37 cellular contexts compared by ENCODE assay signal in genomic region chr16:88631920-88632586, GRCh38. TPM values are rescaled to one million over a fixed set of nuclear protein-coding genes. Genes with fewer than 3 reads are reported as not detected.
DNase-seq lines count a peak whose midpoint lies in the region; ATAC-seq, FAIRE-seq and TF ChIP-seq lines count a peak whose summit lies in the region.
"Had no signal": no experiment of that assay in that cellular context is flagged by ENCODE, and none has a peak within 500 bp of the region (broad histone marks: within the 10 kb centered on the region; RNA-seq: fewer than 3 reads in every experiment).

No MANE protein-coding gene starts in this region.

- H3K27me3 Mint-ChIP-seq in CD4-positive, CD25-positive, alpha-beta regulatory T cell: peaks cover 8% of the 10 kb centered on the region
- H3K27me3 Mint-ChIP-seq: stimulated activated memory B cell treated with anti-CD40 and anti-IgM and Interleukin-4, amounts not matched to agents 10 μg/mL and 1 μg/mL and 100 μg/mL, for 72 hours had no signal

- no peak overlapping the region for H3K27ac Mint-ChIP-seq in CD4-positive, CD25-positive, alpha-beta regulatory T cell
- H3K27ac Mint-ChIP-seq: nephron had no signal

- H3K4me3 Mint-ChIP-seq in CD4-positive, CD25-positive, alpha-beta regulatory T cell: peak overlapping the region in 3 of 4 donors; percentile 15 to 68 (median 16)
- H3K4me3 Mint-ChIP-seq: activated CD8-positive, alpha-beta T cell treated with anti-CD3 and anti-CD28 coated beads, Interleukin-2, amount 10 ng/mL, durations not matched to agents 7 days and 5 days; nephron; stimulated activated memory B cell treated with anti-CD40 and anti-IgM and Interleukin-4, amounts not matched to agents 10 μg/mL and 1 μg/mL and 100 μg/mL, for 72 hours had no signal

- peaks cover 0 to 20% (median 6%) of the 10 kb centered on the region in 4 donors for H3K4me1 Mint-ChIP-seq in CD4-positive, CD25-positive, alpha-beta regulatory T cell
- H3K4me1 Mint-ChIP-seq: nephron had no signal

- H3K36me3 ChIP-seq in CD4-positive, CD25-positive, alpha-beta regulatory T cell (ENCODE audit: control insufficient read depth, insufficient read depth, low read length): peaks cover 36% of the 10 kb centered on the region
- H3K36me3 ChIP-seq in NT2/D1 (ENCODE audit: insufficient read depth, insufficient read length, low read length) (peaks cover 61% of the 10 kb centered on the region), kidney (ENCODE audit: control insufficient read depth in 1 of 2, insufficient read depth in 2 of 2, low read length in 2 of 2) (peaks cover 0 to 4% of the 10 kb centered on the region in 2 donors), SJCRH30 (no peaks in the 10 kb centered on the region)

- H3K9ac ChIP-seq in NT2/D1 (ENCODE audit: insufficient read length, low read depth) (peak overlapping the region; percentile 3), kidney (ENCODE audit: low read length in 2 of 2) (no peak overlapping the region)

- TF ChIP-seq CTCF in kidney (IDR thresholded peaks at IDR 0.05; ENCODE audit: borderline replicate concordance, extremely low read depth, insufficient read depth): no peak

- peak overlapping the region; percentile 5 for H3K27ac ChIP-seq in CD4-positive, CD25-positive, alpha-beta regulatory T cell (ENCODE audit: insufficient read depth, low read length, poor library complexity, severe bottlenecking)
- H3K27ac ChIP-seq in kidney (ENCODE audit: low read depth in 2 of 2, low read length in 2 of 2) (no peak overlapping the region), SJCRH30 (no peak overlapping the region)
- H3K27ac ChIP-seq: brain microvascular endothelial cell, gastroesophageal sphincter, hepatocyte, HL-60 had no signal

- no peak for ATAC-seq in CD4-positive, CD25-positive, alpha-beta regulatory T cell (ENCODE audit: low read depth in 2 of 2)
- ATAC-seq in HG03139 (IDR thresholded peaks at IDR 0.05; ENCODE audit: unreplicated experiment): no peak
- ATAC-seq: activated CD8-positive, alpha-beta T cell treated with anti-CD3 and anti-CD28 coated beads, Interleukin-2, amount 10 ng/mL, durations not matched to agents 7 days and 5 days; gastroesophageal sphincter; stimulated activated memory B cell treated with anti-CD40 and anti-IgM and Interleukin-4, amounts not matched to agents 10 μg/mL and 1 μg/mL and 100 μg/mL, for 72 hours had no signal

- intact Hi-C loops in kidney (cut with DNase I): no loop called here

- H3K4me3 ChIP-seq in CD4-positive, CD25-positive, alpha-beta regulatory T cell (ENCODE audit: low read depth, low read length): no peak overlapping the region
- H3K4me3 ChIP-seq in NT2/D1 (ENCODE audit: insufficient read length, low read depth) (no peak overlapping the region), kidney (ENCODE audit: low read length in 2 of 2) (no peak overlapping the region), SJCRH30 (no peak overlapping the region)
- H3K4me3 ChIP-seq: gastroesophageal sphincter, HAP-1, hepatocyte had no signal

- no peaks in the 10 kb centered on the region for H3K9me3 ChIP-seq in CD4-positive, CD25-positive, alpha-beta regulatory T cell (ENCODE audit: control insufficient read depth in 2 of 2, low read length in 2 of 2)
- H3K9me3 ChIP-seq in NT2/D1 (ENCODE audit: insufficient read depth, low read length) (no peaks in the 10 kb centered on the region), kidney (ENCODE audit: control insufficient read depth in 1 of 2, low read length in 2 of 2) (no peaks in the 10 kb centered on the region), SJCRH30 (replicated peaks) (no peaks in the 10 kb centered on the region)
- H3K9me3 ChIP-seq: gastroesophageal sphincter, HAP-1 had no signal

- FAIRE-seq in kidney (lab: Jason Lieb, UNC): no peak
- FAIRE-seq: TTC549 had no signal

- no peak for DNase-seq in CD4-positive, CD25-positive, alpha-beta regulatory T cell
- DNase-seq in NT2/D1 (ENCODE audit: low read depth, low spot score) (no peak), kidney (peak; percentile 73), SJCRH30 (no peak)
- DNase-seq: activated CD8-positive, alpha-beta T cell treated with anti-CD3 and anti-CD28 coated beads, Interleukin-2, amount 10 ng/mL, durations not matched to agents 7 days and 5 days; activated naive CD4-positive, alpha-beta T cell treated with anti-CD3 and anti-CD28 coated beads, Interleukin-2, amount 50 U/mL, for 16 hours; amygdala; brain microvascular endothelial cell; C1 segment of cervical spinal cord; Calu3; DMS79; GDM1; MM.1S; NCI-H1930; NCI-H2171 treated with DMSO at 0.1 percent for 48 hours; NCI-H510A; substantia nigra; trophoblast cell had no signal

- peaks cover 26% of the 10 kb centered on the region for H3K4me1 ChIP-seq in CD4-positive, CD25-positive, alpha-beta regulatory T cell (ENCODE audit: control insufficient read depth, insufficient read depth, low read length, poor library complexity, severe bottlenecking)
- H3K4me1 ChIP-seq in NT2/D1 (ENCODE audit: insufficient read depth, insufficient read length) (peaks cover 35% of the 10 kb centered on the region), kidney (ENCODE audit: control insufficient read depth in 1 of 2, insufficient read depth in 1 of 2, low read depth in 1 of 2, low read length in 2 of 2) (peaks cover 0 to 3% of the 10 kb centered on the region in 2 donors), SJCRH30 (peaks cover 1% of the 10 kb centered on the region; the same call in 1 of the 2 replicates)
- H3K4me1 ChIP-seq: HAP-1 had no signal

- H3K36me3 Mint-ChIP-seq in CD4-positive, CD25-positive, alpha-beta regulatory T cell: peaks cover 10% of the 10 kb centered on the region

- H3K9me3 Mint-ChIP-seq in CD4-positive, CD25-positive, alpha-beta regulatory T cell: peaks cover 0 to 2% (median 0%) of the 10 kb centered on the region in 7 donors
- H3K9me3 Mint-ChIP-seq: nephron had no signal

- H3K27me3 ChIP-seq in CD4-positive, CD25-positive, alpha-beta regulatory T cell (ENCODE audit: control insufficient read depth, insufficient read depth, low read length): no peaks in the 10 kb centered on the region
- H3K27me3 ChIP-seq in NT2/D1 (ENCODE audit: insufficient read depth, insufficient read length) (peaks cover 10% of the 10 kb centered on the region), SJCRH30 (no peaks in the 10 kb centered on the region)
- H3K27me3 ChIP-seq: brain microvascular endothelial cell, hepatocyte had no signal

RNA-seq across cellular contexts. Expression of gene IL17C, which starts 6.3 kb away (rescaled TPM):
- total RNA-seq in CD4-positive, CD25-positive, alpha-beta regulatory T cell: 1.2 TPM
- not detected for polyA plus RNA-seq in CD4-positive, CD25-positive, alpha-beta regulatory T cell
- total RNA-seq in kidney: not detected
- not detected for polyA plus RNA-seq in kidney (ENCODE audit: insufficient read depth, low read depth, low replicate concordance)
- not detected in 2 replicates for total RNA-seq in SJCRH30 (2014; rRNA removed; shearing (Covaris generic))
- total RNA-seq: Calu3; cerebellum; dermis microvascular lymphatic vessel endothelial cell; fibroblast of lung; gastroesophageal sphincter; hepatocyte; lung microvascular endothelial cell; renal cortical epithelial cell; RPMI7951; SK-MEL-5; skeletal muscle tissue; T-helper 1 cell treated with Interleukin-12 subunit alpha and Interleukin-12 subunit beta and Interleukin-4 antibody, amounts not matched to agents 30 ng/mL and 1 ng/mL, for 36 hours had no signal
- polyA plus RNA-seq: AG04450, fibroblast of lung had no signal

RNA-seq across cellular contexts. Expression of gene CYBA, which starts 18.8 kb away (rescaled TPM):
- 351 TPM for total RNA-seq in CD4-positive, CD25-positive, alpha-beta regulatory T cell
- 100 to 1,000 TPM; 707 to 964 (median 782) TPM for polyA plus RNA-seq in CD4-positive, CD25-positive, alpha-beta regulatory T cell
- total RNA-seq in kidney: 395 TPM
- polyA plus RNA-seq in kidney (ENCODE audit: insufficient read depth, low read depth, low replicate concordance): 263 TPM
- total RNA-seq in SJCRH30 (2014; rRNA removed; shearing (Covaris generic)): 0.24 and 0.76 TPM in 2 replicates

RNA-seq across cellular contexts. Expression of gene MVD, which starts 30.8 kb away (rescaled TPM):
- 59.7 TPM for total RNA-seq in CD4-positive, CD25-positive, alpha-beta regulatory T cell
- polyA plus RNA-seq in CD4-positive, CD25-positive, alpha-beta regulatory T cell: 10 to 100 TPM; 19.6 to 27.8 (median 21.9) TPM
- total RNA-seq in kidney: 35.4 TPM
- 48.9 TPM for polyA plus RNA-seq in kidney (ENCODE audit: insufficient read depth, low read depth, low replicate concordance)
- total RNA-seq in SJCRH30 (2014; rRNA removed; shearing (Covaris generic)): 12.6 and 21.0 TPM in 2 replicates

RNA-seq across cellular contexts. Expression of gene SNAI3, which starts 54.3 kb away (rescaled TPM):
- total RNA-seq in CD4-positive, CD25-positive, alpha-beta regulatory T cell: 10.4 TPM
- 10 to 100 TPM; 13.5 to 17.4 (median 16.5) TPM for polyA plus RNA-seq in CD4-positive, CD25-positive, alpha-beta regulatory T cell
- total RNA-seq in kidney: 2.3 TPM
- 0.75 TPM for polyA plus RNA-seq in kidney (ENCODE audit: insufficient read depth, low read depth, low replicate concordance)
- 0.47 and 0.56 TPM in 2 replicates for total RNA-seq in SJCRH30 (2014; rRNA removed; shearing (Covaris generic))
- total RNA-seq: cerebellum, osteoblast, RPMI7951, SK-MEL-5 had no signal
- polyA plus RNA-seq: fibroblast of lung had no signal

Comparison
In these comparisons a context has a peak if more than half of its experiments do, and no peak if none do; other contexts are left out.
1. RNA of gene CYBA, which starts 18.8 kb away (total RNA-seq): 395 TPM in kidney (single experiment) and 351 TPM in CD4-positive, CD25-positive, alpha-beta regulatory T cell (single experiment); 0.24 to 0.76 TPM in SJCRH30; every median in the first group is over 100 times any median in the second.